ENCODE assay signal across 4 cellular contexts in the genomic region with DNA sequence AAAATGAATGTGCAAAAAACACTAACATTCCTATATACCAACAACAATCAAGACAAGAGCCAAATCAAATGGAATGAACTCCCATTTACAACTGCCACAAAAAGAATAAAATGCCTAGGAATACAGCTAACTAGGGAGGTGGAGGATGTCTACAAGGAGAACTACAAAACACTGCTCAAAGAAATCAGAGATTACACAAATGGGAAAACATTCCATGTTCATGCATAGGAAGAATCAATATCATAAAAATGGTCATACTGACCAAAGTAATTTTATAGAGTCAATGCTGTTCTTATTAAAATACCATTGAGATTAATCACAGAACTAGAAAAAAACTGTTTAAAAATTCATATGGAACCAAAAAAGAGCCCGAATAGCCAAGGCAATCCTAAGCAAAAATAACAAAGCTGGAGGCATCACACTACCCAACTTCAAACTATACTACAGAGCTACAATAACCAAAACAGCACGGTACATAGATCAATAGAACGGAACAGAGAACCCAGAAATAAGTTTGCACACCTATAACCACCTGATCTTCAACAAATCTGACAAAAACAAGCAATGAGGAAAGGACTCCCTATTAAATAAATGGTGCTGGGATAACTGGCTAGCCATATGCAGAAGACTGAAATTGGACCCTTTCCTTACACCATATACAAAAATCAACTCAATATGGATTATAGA. TPM values are rescaled to one million over a fixed set of nuclear protein-coding genes. Genes with fewer than 3 reads are reported as not detected.
"Had no signal": no experiment of that assay in that cellular context is flagged by ENCODE, and none has a peak within 500 bp of the region (broad histone marks: within the 10 kb centered on the region; RNA-seq: fewer than 3 reads in every experiment).

No MANE protein-coding gene starts in this region.

RNA-seq across cellular contexts. Expression of a gene that starts 21.2 kb away (rescaled TPM):
- total RNA-seq: lung microvascular endothelial cell had no signal
- polyA plus RNA-seq: immature natural killer cell, keratinocyte, mammary epithelial cell had no signal
